ENCODE assay signal across 15 cellular contexts in the genomic region with DNA sequence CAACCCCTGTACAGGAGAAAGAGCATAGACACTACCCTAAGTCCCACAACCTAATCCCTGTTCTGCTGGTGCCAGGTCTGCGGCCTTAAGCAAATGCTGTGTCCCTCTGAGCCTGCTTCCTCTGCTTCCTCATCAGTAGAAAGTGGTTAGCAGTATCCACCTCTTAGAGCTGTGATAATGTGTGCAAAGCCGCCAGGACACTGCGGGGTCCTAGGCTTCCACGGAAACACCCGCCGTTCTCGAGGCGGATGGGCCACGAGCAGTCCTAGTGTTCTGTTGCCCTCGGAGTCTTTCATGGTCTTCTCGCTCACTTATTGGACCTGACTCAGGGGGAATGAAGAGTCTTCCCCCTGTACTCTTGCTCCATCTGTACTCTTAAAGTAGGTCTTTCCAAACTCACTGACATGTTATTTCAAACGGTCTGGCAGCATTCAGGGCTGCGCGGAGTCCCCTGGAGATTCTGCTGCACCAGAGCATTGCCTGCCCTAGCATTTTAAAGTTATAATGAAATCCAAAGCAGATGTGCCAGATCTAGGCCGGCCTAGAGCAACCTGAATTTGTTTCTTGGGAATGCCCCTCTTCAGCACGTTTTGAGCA.
DNase-seq lines count a peak whose midpoint lies in the region; ATAC-seq and TF ChIP-seq lines count a peak whose summit lies in the region.
"Had no signal": no experiment of that assay in that cellular context is flagged by ENCODE, and none has a peak within 500 bp of the region (broad histone marks: within the 10 kb centered on the region; RNA-seq: fewer than 3 reads in every experiment).

No MANE protein-coding gene starts in this region.

- H3F3A ChIP-seq in PC-3 (ENCODE audit: low read length, unreplicated experiment), result no peaks in the 10 kb centered on the region

- no peak overlapping the region for H2AFZ ChIP-seq in PC-3 (ENCODE audit: low read length)

- no peaks in the 10 kb centered on the region for H3K4me1 ChIP-seq in uterus
- no peaks in the 10 kb centered on the region for H3K4me1 ChIP-seq in PC-3 (ENCODE audit: insufficient read depth, low read length)
- H3K4me1 ChIP-seq: BE2C, HAP-1 had no signal

- ATAC-seq in PC-3, result no peak
- no peak for ATAC-seq in HG03159 (IDR thresholded peaks at IDR 0.05; ENCODE audit: unreplicated experiment)
- ATAC-seq: CD8-positive, alpha-beta T cell had no signal

- no peaks in the 10 kb centered on the region for H3K36me3 ChIP-seq in SK-N-MC (ENCODE audit: insufficient read depth, low read length)
- no peaks in the 10 kb centered on the region for H3K36me3 ChIP-seq in uterus
- no peaks in the 10 kb centered on the region for H3K36me3 ChIP-seq in PC-3 (ENCODE audit: low read depth, low read length)
- H3K36me3 ChIP-seq: BE2C, HAP-1 had no signal

- DNase-seq in SK-N-MC (ENCODE audit: low read depth, low spot score) (no peak), fibroblast of mammary gland (ENCODE audit: low read depth) (peak; percentile 4), neural crest cell (ENCODE audit: low read depth, low spot score) (no peak), uterus (peak; percentile 54 to 67), PC-3 (no peak), NCI-H1417 treated with DMSO at 0.1 percent for 48 hours (lab: John Stamatoyannopoulos, UW) (no peak)
- DNase-seq: BE2C, COR-L47, DMS153, DMS79 treated with DMSO at 0.1 percent for 48 hours, EL had no signal

- H3K4me2 ChIP-seq in PC-3 (ENCODE audit: low read length), result no peak overlapping the region

- POLR2A ChIA-PET in PC-3 (lab: Charles Lee; ENCODE audit: unreplicated experiment), result no interaction called here

- TF ChIP-seq CTCF in fibroblast of mammary gland (conservative IDR thresholded peaks at IDR 0.05; ENCODE audit: control insufficient read depth, insufficient read depth, low read depth, low read length) (no peak), neural crest cell (conservative IDR thresholded peaks at IDR 0.05) (no peak), uterus (IDR thresholded peaks at IDR 0.05) (no peak), PC-3 (conservative IDR thresholded peaks at IDR 0.05; ENCODE audit: low read depth, low read length) (no peak)

- no peaks in the 10 kb centered on the region for H3K9me3 ChIP-seq in SK-N-MC (ENCODE audit: low read depth, low read length)
- H3K9me3 ChIP-seq in uterus, result no peaks in the 10 kb centered on the region
- H3K9me3 ChIP-seq in PC-3 (ENCODE audit: low read length), result no peaks in the 10 kb centered on the region
- H3K9me3 ChIP-seq: BE2C, HAP-1 had no signal

- H3K9ac ChIP-seq in SK-N-MC (ENCODE audit: insufficient read length) (no peak overlapping the region), PC-3 (ENCODE audit: low read length) (no peak overlapping the region)

- BruUV-seq in PC-3 (replicated peaks; lab: Mats Ljungman, UMichigan), result no TSS peak

- peaks cover 7% of the 10 kb centered on the region for H3K9me3 Mint-ChIP-seq in neural crest cell
- H3K9me3 Mint-ChIP-seq: CD8-positive, alpha-beta T cell had no signal

- H3K9me2 ChIP-seq in PC-3 (replicated peaks; ENCODE audit: low read length), result no peaks in the 10 kb centered on the region

- intact Hi-C loops in uterus (cut with DNase I; ENCODE audit: low total_unique reads), result no loop called here
- intact Hi-C loops in PC-3 (cut with micrococcal nuclease), result no loop called here

- no peak for TF ChIP-seq POLR2A in uterus (IDR thresholded peaks at IDR 0.05)

- H3K4me1 Mint-ChIP-seq in neural crest cell, result peaks cover 5% of the 10 kb centered on the region

- H3K4me3 ChIP-seq in SK-N-MC (no peak overlapping the region), fibroblast of mammary gland (ENCODE audit: control insufficient read depth, low read depth, low read length) (no peak overlapping the region), uterus (no peak overlapping the region), PC-3 (ENCODE audit: low read length) (no peak overlapping the region)
- H3K4me3 ChIP-seq: HAP-1 had no signal

- H3K27ac Mint-ChIP-seq in neural crest cell (ENCODE audit: unreplicated experiment), result peak overlapping the region; percentile 90
- H3K27ac Mint-ChIP-seq: CD8-positive, alpha-beta T cell had no signal

- no peaks in the 10 kb centered on the region for H4K20me1 ChIP-seq in PC-3 (ENCODE audit: low read length)

- H3K27ac ChIP-seq in SK-N-MC, result peak overlapping the region; percentile 67; the same call in 1 of the 2 replicates
- H3K27ac ChIP-seq in uterus, result peak overlapping the region; percentile 57 to 65
- no peak overlapping the region for H3K27ac ChIP-seq in PC-3 (ENCODE audit: low read length)
- H3K27ac ChIP-seq: C4-2B had no signal

- H3K36me3 Mint-ChIP-seq in neural crest cell (ENCODE audit: low read depth), result no peaks in the 10 kb centered on the region
- H3K36me3 Mint-ChIP-seq: CD8-positive, alpha-beta T cell had no signal

- H3K27me3 Mint-ChIP-seq in neural crest cell (ENCODE audit: low read depth), result no peaks in the 10 kb centered on the region

- CTCF ChIA-PET in PC-3 (lab: Charles Lee), result no interaction called here

- H3K4me3 Mint-ChIP-seq in neural crest cell, result no peak overlapping the region
- H3K4me3 Mint-ChIP-seq: CD8-positive, alpha-beta T cell had no signal

- H3K27me3 ChIP-seq in uterus, result no peaks in the 10 kb centered on the region
- H3K27me3 ChIP-seq in PC-3 (ENCODE audit: low read length), result 0 out of 2 replicates have a peak, but pooled peaks cover 6% of the 10 kb centered on the region
- H3K27me3 ChIP-seq: BE2C had no signal

- no peaks in the 10 kb centered on the region for H3K79me2 ChIP-seq in PC-3 (ENCODE audit: low read length)

Comparison
In these comparisons a context has a peak if more than half of its experiments do, and no peak if none do; other contexts are left out.
1. DNase-seq: peak in fibroblast of mammary gland (single experiment) and uterus (2 of 2); none in SK-N-MC (single experiment), neural crest cell (single experiment), PC-3 (single experiment) and NCI-H1417 treated with DMSO at 0.1 percent for 48 hours (single experiment).